In the genomic region with DNA sequence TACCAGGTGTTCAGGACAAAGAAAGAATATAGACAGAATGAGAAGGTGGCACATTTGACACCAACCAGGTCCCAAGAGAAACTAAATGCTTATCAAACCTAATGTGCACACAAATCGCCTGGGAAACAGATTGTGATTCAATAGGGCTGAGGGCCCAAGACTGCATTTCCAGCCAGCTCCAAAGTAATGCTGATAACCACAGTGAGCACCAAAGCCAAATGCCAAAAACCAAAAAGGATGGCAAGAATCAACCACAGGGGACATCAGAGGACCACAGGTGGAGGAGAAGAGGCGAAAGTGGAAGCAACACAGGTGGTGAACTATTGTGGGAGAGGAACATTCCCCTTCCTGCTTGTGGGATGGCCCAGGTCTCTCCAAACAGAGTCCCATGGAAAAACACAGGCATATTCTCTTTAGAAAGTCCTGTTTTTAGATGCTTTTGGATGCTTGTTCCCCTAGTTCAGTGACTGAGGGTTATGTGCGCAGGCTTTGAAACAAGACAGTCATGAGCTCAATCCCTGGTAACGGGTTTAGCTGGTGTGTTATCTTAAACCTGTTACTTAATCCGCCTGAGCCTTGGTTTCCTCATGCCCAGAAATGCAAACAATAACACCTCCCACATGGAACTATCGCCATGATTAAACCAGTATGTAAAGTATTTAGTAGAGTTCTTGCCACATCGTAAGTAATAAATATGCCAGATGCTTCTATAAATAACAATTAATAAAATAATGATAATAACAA, we compare ENCODE assay signal across 9 cellular contexts.
DNase-seq lines count a peak whose midpoint lies in the region; ATAC-seq and TF ChIP-seq lines count a peak whose summit lies in the region.
"Had no signal": no experiment of that assay in that cellular context is flagged by ENCODE, and none has a peak within 500 bp of the region (broad histone marks: within the 10 kb centered on the region; RNA-seq: fewer than 3 reads in every experiment).

No MANE protein-coding gene starts in this region.

- no peak overlapping the region for H3K4me3 ChIP-seq in upper lobe of left lung

- H3K27me3 Mint-ChIP-seq in T-helper 17 cell (peaks cover 12% of the 10 kb centered on the region), nephron (ENCODE audit: low read depth) (no peaks in the 10 kb centered on the region)
- H3K27me3 Mint-ChIP-seq: activated B cell treated with CpG ODN at 0.5 μM for 24 hours had no signal

- DNase-seq in T-helper 17 cell = no peak
- peak; percentile 98 for DNase-seq in fibroblast of gingiva (ENCODE audit: low read depth)
- DNase-seq in upper lobe of left lung = no peak
- DNase-seq in T-helper 2 cell = no peak
- DNase-seq in islet precursor cell = no peak
- no peak for DNase-seq in NCI-H510A (lab: John Stamatoyannopoulos, UW)
- DNase-seq: activated B cell treated with CpG ODN at 0.5 μM for 24 hours, DMS79 treated with DMSO at 0.1 percent for 48 hours had no signal

- H3K36me3 Mint-ChIP-seq in T-helper 17 cell (ENCODE audit: low read depth) = peaks cover 2% of the 10 kb centered on the region
- H3K36me3 Mint-ChIP-seq in nephron (ENCODE audit: low read depth) = no peaks in the 10 kb centered on the region

- TF ChIP-seq POLR2A in upper lobe of left lung (IDR thresholded peaks at IDR 0.05) = no peak

- H3K27ac Mint-ChIP-seq in T-helper 17 cell (peak overlapping the region; percentile 53), nephron (peak overlapping the region; percentile 88 to 99 (median 98))
- H3K27ac Mint-ChIP-seq: activated B cell treated with CpG ODN at 0.5 μM for 24 hours had no signal

- H3K4me1 ChIP-seq in upper lobe of left lung = no peaks in the 10 kb centered on the region

- H3K4me3 Mint-ChIP-seq in T-helper 17 cell (no peak overlapping the region), nephron (peak overlapping the region in 1 of 3 experiments; percentile 3)
- H3K4me3 Mint-ChIP-seq: activated B cell treated with CpG ODN at 0.5 μM for 24 hours had no signal

- no peak for TF ChIP-seq EP300 in upper lobe of left lung (IDR thresholded peaks at IDR 0.05)

- H3K36me3 ChIP-seq in upper lobe of left lung = no peaks in the 10 kb centered on the region

- ATAC-seq in T-helper 17 cell = no peak
- ATAC-seq in upper lobe of left lung (ENCODE audit: low FRiP score in 2 of 2) = peak in 1 of 2 donors; percentile 7

- H3K9me3 ChIP-seq in T-helper 17 cell (ENCODE audit: control insufficient read depth, low read length, poor library complexity, severe bottlenecking) (no peaks in the 10 kb centered on the region), upper lobe of left lung (no peaks in the 10 kb centered on the region)

- peaks cover 6% of the 10 kb centered on the region for H3K4me1 Mint-ChIP-seq in T-helper 17 cell
- H3K4me1 Mint-ChIP-seq in nephron = peaks cover 58% of the 10 kb centered on the region
- H3K4me1 Mint-ChIP-seq: activated B cell treated with CpG ODN at 0.5 μM for 24 hours had no signal

- no peaks in the 10 kb centered on the region for H3K27me3 ChIP-seq in upper lobe of left lung

- TF ChIP-seq CTCF in nephron (IDR thresholded peaks at IDR 0.05; ENCODE audit: unreplicated experiment in 3 of 3) = no peak
- no peak for TF ChIP-seq CTCF in upper lobe of left lung (IDR thresholded peaks at IDR 0.05)

- no peaks in the 10 kb centered on the region for H3K9me3 Mint-ChIP-seq in nephron
- H3K9me3 Mint-ChIP-seq: activated B cell treated with CpG ODN at 0.5 μM for 24 hours had no signal

- WGBS in upper lobe of left lung, 2 donors = 83 to 85% methylated on average over 7 of the region's 7 CpGs

- peak overlapping the region in 3 of 4 donors; percentile 42 to 85 (median 57) for H3K27ac ChIP-seq in upper lobe of left lung
